Comparison of ENCODE assay signal across 1 cellular context in the genomic region with DNA sequence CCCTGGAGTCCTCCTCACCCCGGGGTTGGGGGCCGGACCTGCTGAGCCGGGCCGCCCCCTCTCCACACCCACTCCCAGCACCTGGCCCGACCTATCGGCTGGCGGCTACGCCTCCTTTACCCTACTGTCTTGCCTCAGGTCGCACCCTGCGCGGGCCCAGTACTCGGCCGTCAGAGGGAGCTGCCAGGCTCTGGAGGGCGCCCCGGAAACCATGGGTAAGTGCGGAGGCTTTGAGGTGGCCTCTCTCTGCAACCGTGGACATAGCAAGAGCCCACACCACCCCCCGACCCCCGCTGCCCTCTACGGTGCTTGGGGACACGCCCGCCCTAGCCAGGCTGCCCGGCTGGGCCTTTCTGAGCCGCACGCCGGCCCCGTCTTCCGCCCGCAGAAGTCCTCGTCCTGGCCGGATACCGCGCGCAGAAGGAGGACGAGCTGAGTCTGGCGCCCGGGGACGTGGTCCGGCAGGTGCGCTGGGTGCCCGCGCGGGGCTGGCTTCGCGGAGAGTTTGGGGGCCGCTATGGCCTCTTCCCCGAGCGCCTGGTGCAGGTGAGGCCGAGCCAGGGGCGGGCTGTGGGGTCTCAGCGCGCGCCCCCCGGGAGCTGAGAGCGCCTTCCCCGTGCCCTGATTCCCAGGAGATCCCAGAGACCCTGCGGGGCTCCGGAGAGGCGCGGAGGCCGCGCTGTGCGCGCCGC.
TF ChIP-seq lines count a peak whose summit lies in the region.

A gene (plus strand): TSS at position 159 of the 692 bp plus-strand sequence. CDS start 53 bp downstream, at position 212.

TF ChIP-seq in GM12878, 131 proteins besides CTCF, POLR2A, EP300 and RAD21 (continues in another document):
- TF ChIP-seq MYB (IDR thresholded peaks at IDR 0.05; ENCODE audit: borderline replicate concordance, low read depth, low read length), result no peak
- TF ChIP-seq, protein P1, sequence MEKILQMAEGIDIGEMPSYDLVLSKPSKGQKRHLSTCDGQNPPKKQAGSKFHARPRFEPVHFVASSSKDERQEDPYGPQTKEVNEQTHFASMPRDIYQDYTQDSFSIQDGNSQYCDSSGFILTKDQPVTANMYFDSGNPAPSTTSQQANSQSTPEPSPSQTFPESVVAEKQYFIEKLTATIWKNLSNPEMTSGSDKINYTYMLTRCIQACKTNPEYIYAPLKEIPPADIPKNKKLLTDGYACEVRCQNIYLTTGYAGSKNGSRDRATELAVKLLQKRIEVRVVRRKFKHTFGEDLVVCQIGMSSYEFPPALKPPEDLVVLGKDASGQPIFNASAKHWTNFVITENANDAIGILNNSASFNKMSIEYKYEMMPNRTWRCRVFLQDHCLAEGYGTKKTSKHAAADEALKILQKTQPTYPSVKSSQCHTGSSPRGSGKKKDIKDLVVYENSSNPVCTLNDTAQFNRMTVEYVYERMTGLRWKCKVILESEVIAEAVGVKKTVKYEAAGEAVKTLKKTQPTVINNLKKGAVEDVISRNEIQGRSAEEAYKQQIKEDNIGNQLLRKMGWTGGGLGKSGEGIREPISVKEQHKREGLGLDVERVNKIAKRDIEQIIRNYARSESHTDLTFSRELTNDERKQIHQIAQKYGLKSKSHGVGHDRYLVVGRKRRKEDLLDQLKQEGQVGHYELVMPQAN (conservative IDR thresholded peaks at IDR 0.05), result peak; percentile 36; the same call in 1 of the 2 replicates
- TF ChIP-seq TAF1 (IDR thresholded peaks at IDR 0.05; ENCODE audit: borderline replicate concordance, low read depth, low read length), result no peak
- no peak for TF ChIP-seq POLR2AphosphoS5 (IDR thresholded peaks at IDR 0.05; ENCODE audit: low read length)
- TF ChIP-seq SMC3 (IDR thresholded peaks at IDR 0.05; ENCODE audit: borderline replicate concordance, low read length), result no peak
- TF ChIP-seq, protein P2, sequence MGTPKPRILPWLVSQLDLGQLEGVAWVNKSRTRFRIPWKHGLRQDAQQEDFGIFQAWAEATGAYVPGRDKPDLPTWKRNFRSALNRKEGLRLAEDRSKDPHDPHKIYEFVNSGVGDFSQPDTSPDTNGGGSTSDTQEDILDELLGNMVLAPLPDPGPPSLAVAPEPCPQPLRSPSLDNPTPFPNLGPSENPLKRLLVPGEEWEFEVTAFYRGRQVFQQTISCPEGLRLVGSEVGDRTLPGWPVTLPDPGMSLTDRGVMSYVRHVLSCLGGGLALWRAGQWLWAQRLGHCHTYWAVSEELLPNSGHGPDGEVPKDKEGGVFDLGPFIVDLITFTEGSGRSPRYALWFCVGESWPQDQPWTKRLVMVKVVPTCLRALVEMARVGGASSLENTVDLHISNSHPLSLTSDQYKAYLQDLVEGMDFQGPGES (IDR thresholded peaks at IDR 0.05), result no peak
- TF ChIP-seq NFXL1 (IDR thresholded peaks at IDR 0.05; ENCODE audit: borderline replicate concordance), result no peak
- TF ChIP-seq JUND (IDR thresholded peaks at IDR 0.05; ENCODE audit: low read depth, low read length), result no peak
- TF ChIP-seq SPI1 (IDR thresholded peaks at IDR 0.05; ENCODE audit: borderline replicate concordance, insufficient read depth, low read depth, low read length), result no peak
- no peak for TF ChIP-seq HDAC2 (IDR thresholded peaks at IDR 0.05)
- no peak for TF ChIP-seq MEF2B (IDR thresholded peaks at IDR 0.05; ENCODE audit: partially characterized antibody, poor library complexity, severe bottlenecking)
- no peak for TF ChIP-seq FOXM1 (IDR thresholded peaks at IDR 0.05; ENCODE audit: low read depth, low read length)
- TF ChIP-seq ZNF217 (IDR thresholded peaks at IDR 0.05), result no peak
- TF ChIP-seq PAX5 (IDR thresholded peaks at IDR 0.05; ENCODE audit: borderline replicate concordance, low read depth, low read length), result no peak
- TF ChIP-seq, protein P3, sequence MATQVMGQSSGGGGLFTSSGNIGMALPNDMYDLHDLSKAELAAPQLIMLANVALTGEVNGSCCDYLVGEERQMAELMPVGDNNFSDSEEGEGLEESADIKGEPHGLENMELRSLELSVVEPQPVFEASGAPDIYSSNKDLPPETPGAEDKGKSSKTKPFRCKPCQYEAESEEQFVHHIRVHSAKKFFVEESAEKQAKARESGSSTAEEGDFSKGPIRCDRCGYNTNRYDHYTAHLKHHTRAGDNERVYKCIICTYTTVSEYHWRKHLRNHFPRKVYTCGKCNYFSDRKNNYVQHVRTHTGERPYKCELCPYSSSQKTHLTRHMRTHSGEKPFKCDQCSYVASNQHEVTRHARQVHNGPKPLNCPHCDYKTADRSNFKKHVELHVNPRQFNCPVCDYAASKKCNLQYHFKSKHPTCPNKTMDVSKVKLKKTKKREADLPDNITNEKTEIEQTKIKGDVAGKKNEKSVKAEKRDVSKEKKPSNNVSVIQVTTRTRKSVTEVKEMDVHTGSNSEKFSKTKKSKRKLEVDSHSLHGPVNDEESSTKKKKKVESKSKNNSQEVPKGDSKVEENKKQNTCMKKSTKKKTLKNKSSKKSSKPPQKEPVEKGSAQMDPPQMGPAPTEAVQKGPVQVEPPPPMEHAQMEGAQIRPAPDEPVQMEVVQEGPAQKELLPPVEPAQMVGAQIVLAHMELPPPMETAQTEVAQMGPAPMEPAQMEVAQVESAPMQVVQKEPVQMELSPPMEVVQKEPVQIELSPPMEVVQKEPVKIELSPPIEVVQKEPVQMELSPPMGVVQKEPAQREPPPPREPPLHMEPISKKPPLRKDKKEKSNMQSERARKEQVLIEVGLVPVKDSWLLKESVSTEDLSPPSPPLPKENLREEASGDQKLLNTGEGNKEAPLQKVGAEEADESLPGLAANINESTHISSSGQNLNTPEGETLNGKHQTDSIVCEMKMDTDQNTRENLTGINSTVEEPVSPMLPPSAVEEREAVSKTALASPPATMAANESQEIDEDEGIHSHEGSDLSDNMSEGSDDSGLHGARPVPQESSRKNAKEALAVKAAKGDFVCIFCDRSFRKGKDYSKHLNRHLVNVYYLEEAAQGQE (IDR thresholded peaks at IDR 0.05; ENCODE audit: low read depth, low read length), result no peak
- TF ChIP-seq, protein P4, sequence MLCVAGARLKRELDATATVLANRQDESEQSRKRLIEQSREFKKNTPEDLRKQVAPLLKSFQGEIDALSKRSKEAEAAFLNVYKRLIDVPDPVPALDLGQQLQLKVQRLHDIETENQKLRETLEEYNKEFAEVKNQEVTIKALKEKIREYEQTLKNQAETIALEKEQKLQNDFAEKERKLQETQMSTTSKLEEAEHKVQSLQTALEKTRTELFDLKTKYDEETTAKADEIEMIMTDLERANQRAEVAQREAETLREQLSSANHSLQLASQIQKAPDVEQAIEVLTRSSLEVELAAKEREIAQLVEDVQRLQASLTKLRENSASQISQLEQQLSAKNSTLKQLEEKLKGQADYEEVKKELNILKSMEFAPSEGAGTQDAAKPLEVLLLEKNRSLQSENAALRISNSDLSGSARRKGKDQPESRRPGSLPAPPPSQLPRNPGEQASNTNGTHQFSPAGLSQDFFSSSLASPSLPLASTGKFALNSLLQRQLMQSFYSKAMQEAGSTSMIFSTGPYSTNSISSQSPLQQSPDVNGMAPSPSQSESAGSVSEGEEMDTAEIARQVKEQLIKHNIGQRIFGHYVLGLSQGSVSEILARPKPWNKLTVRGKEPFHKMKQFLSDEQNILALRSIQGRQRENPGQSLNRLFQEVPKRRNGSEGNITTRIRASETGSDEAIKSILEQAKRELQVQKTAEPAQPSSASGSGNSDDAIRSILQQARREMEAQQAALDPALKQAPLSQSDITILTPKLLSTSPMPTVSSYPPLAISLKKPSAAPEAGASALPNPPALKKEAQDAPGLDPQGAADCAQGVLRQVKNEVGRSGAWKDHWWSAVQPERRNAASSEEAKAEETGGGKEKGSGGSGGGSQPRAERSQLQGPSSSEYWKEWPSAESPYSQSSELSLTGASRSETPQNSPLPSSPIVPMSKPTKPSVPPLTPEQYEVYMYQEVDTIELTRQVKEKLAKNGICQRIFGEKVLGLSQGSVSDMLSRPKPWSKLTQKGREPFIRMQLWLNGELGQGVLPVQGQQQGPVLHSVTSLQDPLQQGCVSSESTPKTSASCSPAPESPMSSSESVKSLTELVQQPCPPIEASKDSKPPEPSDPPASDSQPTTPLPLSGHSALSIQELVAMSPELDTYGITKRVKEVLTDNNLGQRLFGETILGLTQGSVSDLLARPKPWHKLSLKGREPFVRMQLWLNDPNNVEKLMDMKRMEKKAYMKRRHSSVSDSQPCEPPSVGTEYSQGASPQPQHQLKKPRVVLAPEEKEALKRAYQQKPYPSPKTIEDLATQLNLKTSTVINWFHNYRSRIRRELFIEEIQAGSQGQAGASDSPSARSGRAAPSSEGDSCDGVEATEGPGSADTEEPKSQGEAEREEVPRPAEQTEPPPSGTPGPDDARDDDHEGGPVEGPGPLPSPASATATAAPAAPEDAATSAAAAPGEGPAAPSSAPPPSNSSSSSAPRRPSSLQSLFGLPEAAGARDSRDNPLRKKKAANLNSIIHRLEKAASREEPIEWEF (IDR thresholded peaks at IDR 0.05; ENCODE audit: insufficient replicate concordance, low read depth, low read length), result no peak
- TF ChIP-seq ZNF274 (IDR thresholded peaks at IDR 0.05; ENCODE audit: insufficient read depth, insufficient read length), result no peak
- no peak for TF ChIP-seq ASH2L (IDR thresholded peaks at IDR 0.05; ENCODE audit: borderline replicate concordance, low read depth)
- peak; percentile 56; the same call in 1 of the 2 replicates for TF ChIP-seq DPF2 (IDR thresholded peaks at IDR 0.05)
- TF ChIP-seq GATAD2B (conservative IDR thresholded peaks at IDR 0.05; ENCODE audit: low read depth), result peak; percentile 84
- TF ChIP-seq, protein P5, sequence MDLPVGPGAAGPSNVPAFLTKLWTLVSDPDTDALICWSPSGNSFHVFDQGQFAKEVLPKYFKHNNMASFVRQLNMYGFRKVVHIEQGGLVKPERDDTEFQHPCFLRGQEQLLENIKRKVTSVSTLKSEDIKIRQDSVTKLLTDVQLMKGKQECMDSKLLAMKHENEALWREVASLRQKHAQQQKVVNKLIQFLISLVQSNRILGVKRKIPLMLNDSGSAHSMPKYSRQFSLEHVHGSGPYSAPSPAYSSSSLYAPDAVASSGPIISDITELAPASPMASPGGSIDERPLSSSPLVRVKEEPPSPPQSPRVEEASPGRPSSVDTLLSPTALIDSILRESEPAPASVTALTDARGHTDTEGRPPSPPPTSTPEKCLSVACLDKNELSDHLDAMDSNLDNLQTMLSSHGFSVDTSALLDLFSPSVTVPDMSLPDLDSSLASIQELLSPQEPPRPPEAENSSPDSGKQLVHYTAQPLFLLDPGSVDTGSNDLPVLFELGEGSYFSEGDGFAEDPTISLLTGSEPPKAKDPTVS (IDR thresholded peaks at IDR 0.05; ENCODE audit: low read depth, low read length), result no peak
- TF ChIP-seq, protein P6, sequence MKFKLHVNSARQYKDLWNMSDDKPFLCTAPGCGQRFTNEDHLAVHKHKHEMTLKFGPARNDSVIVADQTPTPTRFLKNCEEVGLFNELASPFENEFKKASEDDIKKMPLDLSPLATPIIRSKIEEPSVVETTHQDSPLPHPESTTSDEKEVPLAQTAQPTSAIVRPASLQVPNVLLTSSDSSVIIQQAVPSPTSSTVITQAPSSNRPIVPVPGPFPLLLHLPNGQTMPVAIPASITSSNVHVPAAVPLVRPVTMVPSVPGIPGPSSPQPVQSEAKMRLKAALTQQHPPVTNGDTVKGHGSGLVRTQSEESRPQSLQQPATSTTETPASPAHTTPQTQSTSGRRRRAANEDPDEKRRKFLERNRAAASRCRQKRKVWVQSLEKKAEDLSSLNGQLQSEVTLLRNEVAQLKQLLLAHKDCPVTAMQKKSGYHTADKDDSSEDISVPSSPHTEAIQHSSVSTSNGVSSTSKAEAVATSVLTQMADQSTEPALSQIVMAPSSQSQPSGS (IDR thresholded peaks at IDR 0.05; ENCODE audit: low read length), result no peak
- TF ChIP-seq, protein P7, sequence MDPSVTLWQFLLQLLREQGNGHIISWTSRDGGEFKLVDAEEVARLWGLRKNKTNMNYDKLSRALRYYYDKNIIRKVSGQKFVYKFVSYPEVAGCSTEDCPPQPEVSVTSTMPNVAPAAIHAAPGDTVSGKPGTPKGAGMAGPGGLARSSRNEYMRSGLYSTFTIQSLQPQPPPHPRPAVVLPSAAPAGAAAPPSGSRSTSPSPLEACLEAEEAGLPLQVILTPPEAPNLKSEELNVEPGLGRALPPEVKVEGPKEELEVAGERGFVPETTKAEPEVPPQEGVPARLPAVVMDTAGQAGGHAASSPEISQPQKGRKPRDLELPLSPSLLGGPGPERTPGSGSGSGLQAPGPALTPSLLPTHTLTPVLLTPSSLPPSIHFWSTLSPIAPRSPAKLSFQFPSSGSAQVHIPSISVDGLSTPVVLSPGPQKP (IDR thresholded peaks at IDR 0.05; ENCODE audit: low read depth, low read length), result no peak
- TF ChIP-seq NRF1 (conservative IDR thresholded peaks at IDR 0.05; ENCODE audit: low read depth, low read length), result no peak
- TF ChIP-seq, protein P8, sequence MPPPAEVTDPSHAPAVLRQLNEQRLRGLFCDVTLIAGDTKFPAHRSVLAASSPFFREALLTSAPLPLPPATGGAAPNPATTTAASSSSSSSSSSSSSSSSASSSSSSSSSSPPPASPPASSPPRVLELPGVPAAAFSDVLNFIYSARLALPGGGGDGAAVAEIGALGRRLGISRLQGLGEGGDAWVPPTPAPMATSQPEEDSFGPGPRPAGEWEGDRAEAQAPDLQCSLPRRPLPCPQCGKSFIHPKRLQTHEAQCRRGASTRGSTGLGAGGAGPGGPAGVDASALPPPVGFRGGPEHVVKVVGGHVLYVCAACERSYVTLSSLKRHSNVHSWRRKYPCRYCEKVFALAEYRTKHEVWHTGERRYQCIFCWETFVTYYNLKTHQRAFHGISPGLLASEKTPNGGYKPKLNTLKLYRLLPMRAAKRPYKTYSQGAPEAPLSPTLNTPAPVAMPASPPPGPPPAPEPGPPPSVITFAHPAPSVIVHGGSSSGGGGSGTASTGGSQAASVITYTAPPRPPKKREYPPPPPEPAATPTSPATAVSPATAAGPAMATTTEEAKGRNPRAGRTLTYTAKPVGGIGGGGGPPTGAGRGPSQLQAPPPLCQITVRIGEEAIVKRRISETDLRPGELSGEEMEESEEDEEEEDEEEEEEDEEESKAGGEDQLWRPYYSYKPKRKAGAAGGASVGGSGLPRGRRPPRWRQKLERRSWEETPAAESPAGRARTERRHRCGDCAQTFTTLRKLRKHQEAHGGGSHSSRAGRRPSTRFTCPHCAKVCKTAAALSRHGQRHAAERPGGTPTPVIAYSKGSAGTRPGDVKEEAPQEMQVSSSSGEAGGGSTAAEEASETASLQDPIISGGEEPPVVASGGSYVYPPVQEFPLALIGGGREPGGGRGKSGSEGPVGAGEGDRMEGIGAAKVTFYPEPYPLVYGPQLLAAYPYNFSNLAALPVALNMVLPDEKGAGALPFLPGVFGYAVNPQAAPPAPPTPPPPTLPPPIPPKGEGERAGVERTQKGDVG (CRISPR knock-in tag; IDR thresholded peaks at IDR 0.05), result no peak
- TF ChIP-seq SUZ12 (IDR thresholded peaks at IDR 0.05; ENCODE audit: unreplicated experiment), result no peak
- TF ChIP-seq SMAD1 (IDR thresholded peaks at IDR 0.05; ENCODE audit: low read depth, partially characterized antibody), result no peak
- TF ChIP-seq LARP7 (IDR thresholded peaks at IDR 0.05), result peak; percentile 45; the same call in 1 of the 2 replicates
- TF ChIP-seq, protein P9, sequence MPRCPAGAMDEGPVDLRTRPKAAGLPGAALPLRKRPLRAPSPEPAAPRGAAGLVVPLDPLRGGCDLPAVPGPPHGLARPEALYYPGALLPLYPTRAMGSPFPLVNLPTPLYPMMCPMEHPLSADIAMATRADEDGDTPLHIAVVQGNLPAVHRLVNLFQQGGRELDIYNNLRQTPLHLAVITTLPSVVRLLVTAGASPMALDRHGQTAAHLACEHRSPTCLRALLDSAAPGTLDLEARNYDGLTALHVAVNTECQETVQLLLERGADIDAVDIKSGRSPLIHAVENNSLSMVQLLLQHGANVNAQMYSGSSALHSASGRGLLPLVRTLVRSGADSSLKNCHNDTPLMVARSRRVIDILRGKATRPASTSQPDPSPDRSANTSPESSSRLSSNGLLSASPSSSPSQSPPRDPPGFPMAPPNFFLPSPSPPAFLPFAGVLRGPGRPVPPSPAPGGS (IDR thresholded peaks at IDR 0.05; ENCODE audit: borderline replicate concordance, insufficient read depth, low read depth, low read length, poor library complexity, severe bottlenecking), result peak; percentile 45
- no peak for TF ChIP-seq MTA2 (IDR thresholded peaks at IDR 0.05; ENCODE audit: low read depth)
- TF ChIP-seq, protein P10, sequence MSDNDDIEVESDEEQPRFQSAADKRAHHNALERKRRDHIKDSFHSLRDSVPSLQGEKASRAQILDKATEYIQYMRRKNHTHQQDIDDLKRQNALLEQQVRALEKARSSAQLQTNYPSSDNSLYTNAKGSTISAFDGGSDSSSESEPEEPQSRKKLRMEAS (IDR thresholded peaks at IDR 0.05; ENCODE audit: low read depth, low read length), result no peak
